Comparison of ENCODE assay signal across 20 cellular contexts in genomic region chr9:1238407-1238806, GRCh38.
"Had no signal": no experiment of that assay in that cellular context is flagged by ENCODE, and none has a peak within 500 bp of the region (broad histone marks: within the 10 kb centered on the region; RNA-seq: fewer than 3 reads in every experiment).

No MANE protein-coding gene starts in this region.

- H3K36me3 ChIP-seq: adrenal gland, Peyer's patch had no signal

- H3K4me3 ChIP-seq: adrenal gland, Peyer's patch had no signal

- H3K27me3 ChIP-seq: adrenal gland, Peyer's patch had no signal

- ATAC-seq: activated CD4-positive, alpha-beta T cell treated with anti-CD3 and anti-CD28 coated beads for 36 hours; T-cell had no signal

- H3K9me3 ChIP-seq: adrenal gland, Peyer's patch had no signal

- DNase-seq: activated CD4-positive, alpha-beta memory T cell treated with anti-CD3 and anti-CD28 coated beads, Interleukin-2, amount 10 ng/mL, durations not matched to agents 7 days and 5 days; activated CD4-positive, alpha-beta T cell treated with anti-CD3 and anti-CD28 coated beads for 36 hours; activated CD4-positive, alpha-beta T cell treated with anti-CD3 and anti-CD28 coated beads, Interleukin-2, amount 50 U/mL, for 1 hour; activated CD4-positive, CD25-positive, alpha-beta regulatory T cell; activated naive CD4-positive, alpha-beta T cell treated with anti-CD3 and anti-CD28 coated beads, Interleukin-2, amount 50 U/mL, for 16 hours; activated naive CD8-positive, alpha-beta T cell treated with anti-CD3 and anti-CD28 coated beads, Interleukin-2, amount 10 ng/mL, durations not matched to agents 7 days and 5 days; adrenal gland; anterior cingulate cortex; MM.1S; NCI-H1105; NCI-H1436 treated with DMSO at 0.1 percent for 48 hours; NCI-H187; NCI-H2081; NCI-H510A treated with DMSO at 0.1 percent for 48 hours; NCI-H69; Peyer's patch; SIG-M5; T-cell; T-helper 2 cell; T1000 had no signal

- H3K4me1 ChIP-seq: adrenal gland, Peyer's patch had no signal

- H3K27ac ChIP-seq: adrenal gland, Peyer's patch had no signal
